17 cellular contexts compared by ENCODE assay signal in the genomic region with DNA sequence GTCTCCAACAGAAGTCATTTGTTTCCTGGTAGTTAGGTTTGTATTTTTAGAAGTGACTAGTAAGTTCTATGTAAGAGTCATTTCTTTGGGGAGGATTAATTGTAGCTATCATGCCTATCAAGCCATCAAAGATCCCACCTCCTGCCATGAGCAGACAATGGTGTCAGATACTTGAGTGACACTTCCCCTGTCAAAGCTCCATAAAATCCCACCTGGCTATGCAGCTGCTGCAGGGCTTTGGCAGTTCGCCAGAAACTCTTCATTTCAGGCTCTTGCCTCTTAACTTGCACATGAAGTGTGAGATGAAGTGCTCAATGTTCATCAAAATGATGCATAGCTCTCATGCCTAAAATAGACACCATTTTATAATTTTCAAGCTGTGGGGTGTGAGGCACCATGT.
DNase-seq lines count a peak whose midpoint lies in the region; ATAC-seq and TF ChIP-seq lines count a peak whose summit lies in the region.
"Had no signal": no experiment of that assay in that cellular context is flagged by ENCODE, and none has a peak within 500 bp of the region (broad histone marks: within the 10 kb centered on the region; RNA-seq: fewer than 3 reads in every experiment).

No MANE protein-coding gene starts in this region.

- H3K4me1 ChIP-seq in hepatocyte (ENCODE audit: insufficient read depth), result no peaks in the 10 kb centered on the region
- H3K4me1 ChIP-seq: foreskin keratinocyte had no signal

- H3K79me2 ChIP-seq in hepatocyte, result no peaks in the 10 kb centered on the region

- H3K27ac ChIP-seq in hepatocyte, result no peak overlapping the region
- H3K27ac ChIP-seq: foreskin keratinocyte had no signal

- H4K20me1 ChIP-seq in hepatocyte (ENCODE audit: insufficient read depth, poor library complexity, severe bottlenecking), result no peaks in the 10 kb centered on the region

- no peak for TF ChIP-seq CTCF in hepatocyte (IDR thresholded peaks at IDR 0.05; ENCODE audit: poor library complexity)

- no peaks in the 10 kb centered on the region for H3K9me2 ChIP-seq in hepatocyte (replicated peaks; ENCODE audit: insufficient read depth)

- 90% methylated on average over 1 of the region's 1 CpG for WGBS in hepatocyte (ENCODE audit: low lambda C conversion rate, missing lambda C conversion rate)

- DNase-seq in HEK293T (ENCODE audit: extremely low spot score), result peak; percentile 11
- DNase-seq in NCI-H187 (lab: John Stamatoyannopoulos, UW), result peak; percentile 96 to 99
- DNase-seq in NCI-H524 treated with DMSO at 0.1 percent for 48 hours (lab: John Stamatoyannopoulos, UW), result peak; percentile 99
- peak; percentile 3 for DNase-seq in hepatocyte (ENCODE audit: low spot score)
- DNase-seq in GM19238 (ENCODE audit: insufficient read length, low spot score), result no peak
- no peak for DNase-seq in cortex of kidney (lab: John Stamatoyannopoulos, UW)
- DNase-seq in AG08396 (ENCODE audit: low spot score), result no peak
- DNase-seq: activated CD4-positive, alpha-beta T cell treated with anti-CD3 and anti-CD28 coated beads for 48 hours; activated naive CD8-positive, alpha-beta T cell treated with anti-CD3 and anti-CD28 coated beads for 36 hours; activated T-cell treated with anti-CD3 and anti-CD28 coated beads for 4 hours; CD4-positive, CD25-positive, alpha-beta regulatory T cell; foreskin keratinocyte; MV-4-11; nephron progenitor cell had no signal

- H2AFZ ChIP-seq in hepatocyte, result no peak overlapping the region

- no peak for ATAC-seq in HG03565 (IDR thresholded peaks at IDR 0.05; ENCODE audit: unreplicated experiment)
- ATAC-seq: foreskin keratinocyte, GM12878 had no signal

- H3K27me3 ChIP-seq in hepatocyte, result no peaks in the 10 kb centered on the region
- H3K27me3 ChIP-seq: foreskin keratinocyte had no signal

- no peak overlapping the region for H3K4me2 ChIP-seq in hepatocyte

- H3K9me3 ChIP-seq in hepatocyte (ENCODE audit: low read depth), result no peaks in the 10 kb centered on the region

- no peaks in the 10 kb centered on the region for H3K36me3 ChIP-seq in hepatocyte (replicated peaks; ENCODE audit: insufficient read depth, low read depth)

- H3K4me3 ChIP-seq in hepatocyte, result no peak overlapping the region
- H3K4me3 ChIP-seq: GM12878, lung had no signal

- POLR2A ChIA-PET in HEK293T (lab: Yijun Ruan, JAX), result no interaction called here

- CTCF ChIA-PET in HEK293T (lab: Yijun Ruan, JAX), result no interaction called here

TF ChIP-seq in HEK293T, 16 proteins besides CTCF, POLR2A, EP300 and RAD21:
- TF ChIP-seq, protein P1, sequence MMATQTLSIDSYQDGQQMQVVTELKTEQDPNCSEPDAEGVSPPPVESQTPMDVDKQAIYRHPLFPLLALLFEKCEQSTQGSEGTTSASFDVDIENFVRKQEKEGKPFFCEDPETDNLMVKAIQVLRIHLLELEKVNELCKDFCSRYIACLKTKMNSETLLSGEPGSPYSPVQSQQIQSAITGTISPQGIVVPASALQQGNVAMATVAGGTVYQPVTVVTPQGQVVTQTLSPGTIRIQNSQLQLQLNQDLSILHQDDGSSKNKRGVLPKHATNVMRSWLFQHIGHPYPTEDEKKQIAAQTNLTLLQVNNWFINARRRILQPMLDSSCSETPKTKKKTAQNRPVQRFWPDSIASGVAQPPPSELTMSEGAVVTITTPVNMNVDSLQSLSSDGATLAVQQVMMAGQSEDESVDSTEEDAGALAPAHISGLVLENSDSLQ (IDR thresholded peaks at IDR 0.05), result peak; percentile 78
- no peak for TF ChIP-seq FOXK2 (IDR thresholded peaks at IDR 0.05)
TF ChIP-seq in HEK293T: peak in this region for 1.

Comparison
In these comparisons a context has a peak if more than half of its experiments do, and no peak if none do; other contexts are left out.
1. DNase-seq: peak in HEK293T (single experiment), NCI-H187 (2 of 2), NCI-H524 treated with DMSO at 0.1 percent for 48 hours (single experiment) and hepatocyte (single experiment); none in GM19238 (single experiment), cortex of kidney (single experiment) and AG08396 (single experiment).